Comparison of ENCODE assay signal across 14 cellular contexts in genomic region chr3:154970796-154971195, GRCh38.
DNase-seq lines count a peak whose midpoint lies in the region; ATAC-seq and TF ChIP-seq lines count a peak whose summit lies in the region.
"Had no signal": no experiment of that assay in that cellular context is flagged by ENCODE, and none has a peak within 500 bp of the region (broad histone marks: within the 10 kb centered on the region; RNA-seq: fewer than 3 reads in every experiment).

No MANE protein-coding gene starts in this region.

- peak; percentile 98 for DNase-seq in AG10803 (ENCODE audit: low read depth)
- DNase-seq in NB4 (ENCODE audit: low read depth) = peak; percentile 1
- peak; percentile 93 for DNase-seq in choroid plexus epithelial cell (ENCODE audit: low read depth)
- peak; percentile 84 for DNase-seq in non-pigmented ciliary epithelial cell (ENCODE audit: low read depth)
- no peak for DNase-seq in NCI-H524 treated with DMSO at 0.1 percent for 48 hours (lab: John Stamatoyannopoulos, UW)
- DNase-seq: activated T-cell treated with anti-CD3 and anti-CD28 coated beads, Interleukin-2, amount 50 U/mL, for 4 hours; NCI-H345; SIG-M5 had no signal

- TF ChIP-seq CTCF in AG10803 (conservative IDR thresholded peaks at IDR 0.05; ENCODE audit: low read length) (no peak), NB4 (IDR thresholded peaks at IDR 0.05; ENCODE audit: low read depth, low read length) (no peak), choroid plexus epithelial cell (conservative IDR thresholded peaks at IDR 0.05; ENCODE audit: low read depth, low read length) (no peak)

- H3K4me3 ChIP-seq in AG10803 (ENCODE audit: low read length) (peak overlapping the region; percentile 27), NB4 (ENCODE audit: low read depth, low read length) (no peak overlapping the region), choroid plexus epithelial cell (ENCODE audit: low read depth, low read length) (no peak overlapping the region)
- H3K4me3 ChIP-seq: BLaER1, cardiac muscle cell had no signal

- no peak for TF ChIP-seq POLR2A in NB4 (IDR thresholded peaks at IDR 0.05; ENCODE audit: extremely low read depth, insufficient read length)

- ATAC-seq in HG02759 (IDR thresholded peaks at IDR 0.05; ENCODE audit: unreplicated experiment) (no peak), HG03097 (IDR thresholded peaks at IDR 0.05; ENCODE audit: low FRiP score, unreplicated experiment) (no peak), GM21381 (IDR thresholded peaks at IDR 0.05; ENCODE audit: unreplicated experiment) (no peak)
- ATAC-seq: activated CD4-positive, CD25-positive, alpha-beta regulatory T cell treated with anti-CD3 and anti-CD28 coated beads, Interleukin-2, amount 50 U/mL, for 24 hours; activated T-cell treated with anti-CD3 and anti-CD28 coated beads, Interleukin-2, amount 50 U/mL, for 4 hours had no signal
